8 cellular contexts compared by ENCODE assay signal in genomic region chr1:153977250-153978240, GRCh38. TPM values are rescaled to one million over a fixed set of nuclear protein-coding genes. Genes with fewer than 3 reads are reported as not detected.
A peak's percentile ranks its signal among the peaks of the same experiment; 100 is the strongest.
DNase-seq lines count a peak whose midpoint lies in the region; ATAC-seq and TF ChIP-seq lines count a peak whose summit lies in the region.

JTB (minus strand) TSS chr1:153977674; CDS start chr1:153977252, 422 bp downstream.

- peaks cover 23 to 30% of the 10 kb centered on the region in 2 donors for H3K4me1 Mint-ChIP-seq in effector memory CD8-positive, alpha-beta T cell (ENCODE audit: low read depth in 2 of 2)
- peaks cover 27% of the 10 kb centered on the region for H3K4me1 Mint-ChIP-seq in memory B cell

- H3K36me3 ChIP-seq in BJ (ENCODE audit: control insufficient read depth, insufficient read depth, low read length): peaks cover 15% of the 10 kb centered on the region

- H3K27me3 ChIP-seq in BJ (ENCODE audit: control insufficient read depth, insufficient read depth, low read length): no peaks in the 10 kb centered on the region

- no peak for DNase-seq in BJ (ENCODE audit: low read depth)
- peak; percentile 91 for DNase-seq in HT-29 (ENCODE audit: low spot score)
- peak; percentile 79 for DNase-seq in NOMO-1 treated with DMSO at 0.1 percent for 48 hours (lab: John Stamatoyannopoulos, UW; ENCODE audit: unreplicated experiment)
- DNase-seq in activated CD8-positive, alpha-beta memory T cell treated with anti-CD3 and anti-CD28 coated beads for 4 hours (ENCODE audit: low read depth in 2 of 2): peak; percentile 62 to 74
- peak; percentile 71 to 74 (median 72) for DNase-seq in effector memory CD8-positive, alpha-beta T cell
- peak; percentile 60 to 70 for DNase-seq in memory B cell (ENCODE audit: low spot score in 2 of 2)
- DNase-seq in stimulated activated CD8-positive, alpha-beta memory T cell treated with anti-CD3 and anti-CD28 coated beads, Interleukin-12 subunit alpha, Interleukin-12 subunit beta, amount 100 ng/mL, for 24 hours (ENCODE audit: extremely low read depth): peak; percentile 66

- H3K27me3 Mint-ChIP-seq in effector memory CD8-positive, alpha-beta T cell: no peaks in the 10 kb centered on the region
- no peaks in the 10 kb centered on the region for H3K27me3 Mint-ChIP-seq in memory B cell

- H3K36me3 Mint-ChIP-seq in effector memory CD8-positive, alpha-beta T cell (ENCODE audit: insufficient read depth): peaks cover 35% of the 10 kb centered on the region
- H3K36me3 Mint-ChIP-seq in memory B cell: peaks cover 8% of the 10 kb centered on the region

- TF ChIP-seq CTCF in BJ (IDR thresholded peaks at IDR 0.05; ENCODE audit: insufficient read depth, low read depth, low read length): no peak

- POLR2A ChIA-PET in BJ (lab: Charles Lee): interaction anchor here (0.6 to 2.3 kb wide), 5 partner anchors 8 to 49 kb away, joined by 3 to 17 read pairs (median 6); partner anchors contain the start of genes CREB3L4, RPS27 and SLC39A1

- H3K9me3 Mint-ChIP-seq in effector memory CD8-positive, alpha-beta T cell: no peaks in the 10 kb centered on the region
- H3K9me3 Mint-ChIP-seq in memory B cell: no peaks in the 10 kb centered on the region

- H3K4me3 Mint-ChIP-seq in effector memory CD8-positive, alpha-beta T cell: peak within 1 kb of the TSS; percentile 93 to 95
- H3K4me3 Mint-ChIP-seq in memory B cell: peak within 1 kb of the TSS; percentile 96

- peak within 1 kb of the TSS; percentile 89 to 94 for H3K27ac Mint-ChIP-seq in effector memory CD8-positive, alpha-beta T cell
- peak within 1 kb of the TSS; percentile 86 for H3K27ac Mint-ChIP-seq in memory B cell

- ATAC-seq in GM19397 (IDR thresholded peaks at IDR 0.05; ENCODE audit: unreplicated experiment): peak; percentile 79
- ATAC-seq in effector memory CD8-positive, alpha-beta T cell (replicated peaks): peak; percentile 97
- peak; percentile 97 for ATAC-seq in memory B cell (ENCODE audit: low read depth)

- H3K4me3 ChIP-seq in BJ (ENCODE audit: low read depth, low read length): peak within 1 kb of the TSS; percentile 89

- CTCF ChIA-PET in BJ (lab: Yijun Ruan, JAX): interaction anchor here (0.9 to 6.7 kb wide), 6 partner anchors 9 to 466 kb away, joined by 3 to 32 read pairs (median 12); partner anchors contain the start of genes CREB3L4, RAB13 and SLC39A1

RNA-seq across cellular contexts. Expression of gene JTB, which starts in this region (rescaled TPM):
- polyA plus RNA-seq in BJ (2011; rRNA removed): 189 and 227 TPM in 2 replicates
- 38.3 and 54.4 TPM in 2 replicates for polyA minus RNA-seq in BJ (2011; rRNA and poly(A)+ RNA removed)
- 281 and 318 TPM in 2 replicates for total RNA-seq in HT-29 (2014; rRNA removed; shearing (Covaris generic))
